Comparison of ENCODE assay signal across 8 cellular contexts in the genomic region with DNA sequence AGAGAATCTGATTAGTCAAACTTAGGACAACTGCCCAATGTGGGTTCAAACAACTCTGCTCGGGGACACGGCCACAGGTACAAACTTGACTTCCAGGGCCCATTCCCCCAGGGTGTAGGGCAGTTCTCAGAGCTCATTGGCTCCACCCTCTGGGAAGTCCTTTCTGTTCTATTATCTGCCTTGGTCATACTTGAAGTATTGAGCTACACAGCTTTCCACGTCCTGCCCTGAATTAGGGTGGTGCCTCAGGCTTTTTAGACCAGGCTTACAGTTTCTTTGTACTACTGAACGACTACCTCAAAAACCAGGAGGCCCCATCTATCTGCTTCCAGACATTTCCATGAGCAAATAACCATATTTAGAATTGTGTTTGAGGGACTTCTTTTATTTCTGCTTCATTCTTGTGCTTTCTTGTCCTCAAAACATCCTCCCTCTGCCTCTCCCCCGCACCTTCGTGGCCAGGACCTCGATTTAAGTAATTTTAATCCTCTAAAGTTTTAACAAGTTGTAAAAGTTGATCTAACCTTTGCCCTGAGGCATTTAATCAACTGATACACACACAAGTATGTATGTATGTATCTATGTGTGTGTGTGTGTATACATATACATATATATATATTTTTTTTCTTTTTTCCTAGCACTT.
A peak's percentile ranks its signal among the peaks of the same experiment; 100 is the strongest.
DNase-seq lines count a peak whose midpoint lies in the region; ATAC-seq and TF ChIP-seq lines count a peak whose summit lies in the region.

No MANE protein-coding gene starts in this region.

- H3K9me3 Mint-ChIP-seq in dendritic cell treated with granulocyte-macrophage colony-stimulating factor and Interleukin-4, amounts not matched to agents 40 ng/mL and 50 ng/mL, for 4 days: no peaks in the 10 kb centered on the region

- H3K79me2 ChIP-seq in parathyroid adenoma: no peaks in the 10 kb centered on the region

- TF ChIP-seq CTCF in parathyroid adenoma (IDR thresholded peaks at IDR 0.05) (no peak), GM13977 (IDR thresholded peaks at IDR 0.05; ENCODE audit: extremely low read depth, insufficient read depth, missing control alignments) (no peak)

- ATAC-seq in GM19351 (IDR thresholded peaks at IDR 0.05; ENCODE audit: unreplicated experiment) (peak; percentile 83), HG03095 (IDR thresholded peaks at IDR 0.05; ENCODE audit: unreplicated experiment) (peak; percentile 83)

- H3K36me3 Mint-ChIP-seq in dendritic cell treated with granulocyte-macrophage colony-stimulating factor and Interleukin-4, amounts not matched to agents 40 ng/mL and 50 ng/mL, for 4 days (ENCODE audit: low read depth): no peaks in the 10 kb centered on the region

- H3K9ac ChIP-seq in parathyroid adenoma: no peak overlapping the region

- no peaks in the 10 kb centered on the region for H3K27me3 Mint-ChIP-seq in dendritic cell treated with granulocyte-macrophage colony-stimulating factor and Interleukin-4, amounts not matched to agents 40 ng/mL and 50 ng/mL, for 4 days

- peaks cover 50% of the 10 kb centered on the region for H3K4me1 Mint-ChIP-seq in dendritic cell treated with granulocyte-macrophage colony-stimulating factor and Interleukin-4, amounts not matched to agents 40 ng/mL and 50 ng/mL, for 4 days (ENCODE audit: low read depth)

- H3K36me3 ChIP-seq in parathyroid adenoma (ENCODE audit: control insufficient read depth, insufficient read depth, low read length): no peaks in the 10 kb centered on the region

- H3K4me3 Mint-ChIP-seq in dendritic cell treated with granulocyte-macrophage colony-stimulating factor and Interleukin-4, amounts not matched to agents 40 ng/mL and 50 ng/mL, for 4 days: peak overlapping the region; percentile 26

- DNase-seq in T-helper 2 cell: peak in 3 of 5 experiments; percentile 9 to 82 (median 24)
- no peak for DNase-seq in NCI-H2029 (lab: John Stamatoyannopoulos, UW)
- DNase-seq in GM13977 (ENCODE audit: low spot score): no peak
- no peak for DNase-seq in MV-4-11 (lab: John Stamatoyannopoulos, UW)

- H3K4me2 ChIP-seq in parathyroid adenoma (ENCODE audit: low read length): no peak overlapping the region

- H2AFZ ChIP-seq in parathyroid adenoma: no peak overlapping the region

- peak overlapping the region; percentile 88 for H3K27ac Mint-ChIP-seq in dendritic cell treated with granulocyte-macrophage colony-stimulating factor and Interleukin-4, amounts not matched to agents 40 ng/mL and 50 ng/mL, for 4 days

- in situ Hi-C loops in GM13977 (cut with MboI; ENCODE audit: low pct_unique_long_range_greater_than_20kb, low sequenced_read_pairs, unreplicated experiment): no loop called here

- no peaks in the 10 kb centered on the region for H3K27me3 ChIP-seq in parathyroid adenoma (ENCODE audit: control insufficient read depth, insufficient read depth, low read length)

- peak overlapping the region; percentile 67 for H3K27ac ChIP-seq in parathyroid adenoma

- H3K4me3 ChIP-seq in parathyroid adenoma (ENCODE audit: low read depth, low read length): no peak overlapping the region

- intact Hi-C loops in dendritic cell treated with granulocyte-macrophage colony-stimulating factor and Interleukin-4, amounts not matched to agents 40 ng/mL and 50 ng/mL, for 4 days (cut with micrococcal nuclease): no loop called here

- no peaks in the 10 kb centered on the region for H3K4me1 ChIP-seq in parathyroid adenoma

- H3K9me3 ChIP-seq in parathyroid adenoma (ENCODE audit: control insufficient read depth, low read length): no peaks in the 10 kb centered on the region

Comparison
In these comparisons a context has a peak if more than half of its experiments do, and no peak if none do; other contexts are left out.
1. DNase-seq: peak in T-helper 2 cell (3 of 5); none in NCI-H2029 (single experiment), GM13977 (single experiment) and MV-4-11 (single experiment).